In the genomic region with DNA sequence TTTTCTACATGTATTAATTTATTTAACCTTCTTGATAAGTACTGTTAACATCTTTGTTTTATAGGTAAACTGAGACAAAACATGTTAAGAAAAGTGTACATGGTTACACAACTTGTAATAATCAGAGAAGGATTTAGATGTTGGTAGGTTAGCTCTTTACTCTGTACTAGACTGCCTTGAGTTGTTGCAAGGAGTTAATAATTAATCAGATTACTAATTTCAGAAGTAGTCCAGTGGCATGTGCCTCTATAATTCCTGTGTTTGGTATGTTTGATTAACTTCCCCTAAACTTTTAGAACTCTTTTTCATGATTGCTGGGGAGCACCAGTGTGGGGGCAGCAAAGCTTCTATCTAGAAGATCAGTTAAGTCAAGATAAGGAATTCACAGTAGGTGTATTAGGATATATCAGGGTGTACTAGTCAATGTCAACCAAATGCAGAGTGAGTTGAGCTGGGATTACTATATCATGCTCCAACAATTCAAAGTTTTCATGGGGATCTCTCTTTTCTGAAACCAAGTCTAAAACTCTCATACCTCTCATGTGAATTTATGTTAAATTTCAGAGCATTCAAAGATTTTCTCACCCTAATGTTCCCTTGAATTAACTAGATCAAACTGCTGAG, we compare ENCODE assay signal across 12 cellular contexts.
A peak's percentile ranks its signal among the peaks of the same experiment; 100 is the strongest.
DNase-seq lines count a peak whose midpoint lies in the region; ATAC-seq and TF ChIP-seq lines count a peak whose summit lies in the region.
"Had no signal": no experiment of that assay in that cellular context is flagged by ENCODE, and none has a peak within 500 bp of the region (broad histone marks: within the 10 kb centered on the region; RNA-seq: fewer than 3 reads in every experiment).

No MANE protein-coding gene starts in this region.

- no peak overlapping the region for H3K4me3 Mint-ChIP-seq in immature natural killer cell
- H3K4me3 Mint-ChIP-seq: H9, IgD-negative memory B cell had no signal

- H3K27ac Mint-ChIP-seq in immature natural killer cell, result peak overlapping the region in 2 of 6 donors; percentile 14 to 79
- H3K27ac Mint-ChIP-seq: H9, IgD-negative memory B cell had no signal

- no peak for TF ChIP-seq CTCF in kidney epithelial cell (IDR thresholded peaks at IDR 0.05; ENCODE audit: insufficient read depth, low read length, poor library complexity, severe bottlenecking)

- ATAC-seq in GM18907 (IDR thresholded peaks at IDR 0.05; ENCODE audit: unreplicated experiment) (peak; percentile 89), GM21529 (IDR thresholded peaks at IDR 0.05; ENCODE audit: unreplicated experiment) (peak; percentile 76), HG03159 (IDR thresholded peaks at IDR 0.05; ENCODE audit: unreplicated experiment) (peak; percentile 93)
- ATAC-seq: activated CD4-positive, CD25-positive, alpha-beta regulatory T cell treated with anti-CD3 and anti-CD28 coated beads, Interleukin-2, amount 50 U/mL, for 24 hours had no signal

- H3K36me3 Mint-ChIP-seq in immature natural killer cell, result no peaks in the 10 kb centered on the region

- H3K4me1 Mint-ChIP-seq in immature natural killer cell, result peaks cover 32 to 45% of the 10 kb centered on the region in 2 donors

- peak; percentile 19 for DNase-seq in kidney epithelial cell (ENCODE audit: low read depth)
- DNase-seq in NCI-H748 (lab: John Stamatoyannopoulos, UW; ENCODE audit: unreplicated experiment), result no peak
- DNase-seq in immature natural killer cell, result no peak
- no peak for DNase-seq in NCI-H2171 (lab: John Stamatoyannopoulos, UW)
- DNase-seq: H9, NCI-H1694 had no signal

- peaks cover 0 to 3% (median 2%) of the 10 kb centered on the region in 3 donors for H3K27me3 Mint-ChIP-seq in immature natural killer cell (ENCODE audit: low read depth in 3 of 3)

- no peaks in the 10 kb centered on the region for H3K9me3 Mint-ChIP-seq in immature natural killer cell
- H3K9me3 Mint-ChIP-seq: H9 had no signal

- H3K27me3 ChIP-seq in kidney epithelial cell (ENCODE audit: control insufficient read depth, insufficient read depth, low read length), result no peaks in the 10 kb centered on the region

- no peak overlapping the region for H3K4me3 ChIP-seq in kidney epithelial cell (ENCODE audit: low read depth, low read length)
- H3K4me3 ChIP-seq: SK-N-MC had no signal

- H3K36me3 ChIP-seq in kidney epithelial cell (ENCODE audit: control insufficient read depth, insufficient read depth, low read length), result no peaks in the 10 kb centered on the region
